Comparison of ENCODE assay signal across 10 cellular contexts in the genomic region with DNA sequence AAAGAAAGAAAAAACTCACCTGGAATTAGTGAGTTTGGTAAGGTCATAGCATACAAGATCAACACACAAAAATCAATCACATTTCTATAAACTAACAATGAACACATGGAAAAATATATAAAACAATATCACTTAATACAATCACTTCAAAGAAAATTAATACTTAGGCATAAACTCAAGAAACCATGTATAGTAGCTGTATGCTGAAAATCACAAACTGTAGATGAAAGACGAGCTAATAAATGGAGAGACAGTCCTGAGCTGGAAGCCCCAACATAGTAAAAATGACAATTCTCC.
A peak's percentile ranks its signal among the peaks of the same experiment; 100 is the strongest.
DNase-seq lines count a peak whose midpoint lies in the region; ATAC-seq, FAIRE-seq and TF ChIP-seq lines count a peak whose summit lies in the region.
"Had no signal": no experiment of that assay in that cellular context is flagged by ENCODE, and none has a peak within 500 bp of the region (broad histone marks: within the 10 kb centered on the region; RNA-seq: fewer than 3 reads in every experiment).

No MANE protein-coding gene starts in this region.

- H3K27me3 Mint-ChIP-seq in nephron (ENCODE audit: low read depth) = peaks cover 46% of the 10 kb centered on the region

- no peak overlapping the region for H2AFZ ChIP-seq in ACC112 (ENCODE audit: low read length, unreplicated experiment)
- no peak overlapping the region for H2AFZ ChIP-seq in K562 (ENCODE audit: low read depth, low read length)

- ATAC-seq in K562 = no peak

- H3K79me2 ChIP-seq in ACC112 (ENCODE audit: control insufficient read depth, insufficient read depth, low read length, unreplicated experiment) (peaks cover 27% of the 10 kb centered on the region), K562 (ENCODE audit: control insufficient read depth, insufficient read depth, low read length) (no peaks in the 10 kb centered on the region)

- peaks cover 35% of the 10 kb centered on the region for H3K4me1 Mint-ChIP-seq in nephron

- intact Hi-C loops in K562 (cut with micrococcal nuclease) = loop anchor here (5.0 to 10.0 kb wide), 3 partner anchors 116 to 269 kb away; partner anchors contain the start of gene RHEB

- no peaks in the 10 kb centered on the region for H3K9me1 ChIP-seq in K562 (ENCODE audit: control insufficient read depth, insufficient read depth, low read length)

- DNase-seq in HL-60 (ENCODE audit: low read depth in 1 of 2, low spot score in 1 of 2) (no peak), K562 (ENCODE audit: extremely low read depth in 1 of 4, low spot score in 3 of 4) (no peak), middle frontal gyrus (ENCODE audit: extremely low spot score, low spot score) (no peak), NCI-H510A treated with DMSO at 0.1 percent for 48 hours (lab: John Stamatoyannopoulos, UW) (no peak), T1000 (lab: John Stamatoyannopoulos, UW) (no peak), GM10248 (ENCODE audit: extremely low spot score) (no peak)
- DNase-seq: NCI-H1092, NCI-H748 treated with DMSO at 0.1 percent for 48 hours had no signal

- no peak for TF ChIP-seq CTCF in HL-60 (IDR thresholded peaks at IDR 0.05; ENCODE audit: insufficient read depth, low read length)
- TF ChIP-seq CTCF in K562 (IDR thresholded peaks at IDR 0.05 in 2 of 3, conservative IDR thresholded peaks at IDR 0.05 in 1 of 3; ENCODE audit: insufficient read depth in 2 of 3, low read depth in 1 of 3, low read length in 3 of 3) = no peak
- TF ChIP-seq CTCF in nephron (IDR thresholded peaks at IDR 0.05; ENCODE audit: unreplicated experiment in 3 of 3) = no peak
- TF ChIP-seq CTCF in GM10248 (IDR thresholded peaks at IDR 0.05; ENCODE audit: control extremely low read depth, extremely low read depth, low read depth, missing control alignments) = no peak

- TF ChIP-seq EP300 in K562 (IDR thresholded peaks at IDR 0.05; ENCODE audit: low read length) = no peak

- no peaks in the 10 kb centered on the region for H3K36me3 ChIP-seq in ACC112 (ENCODE audit: insufficient read depth, low read length)
- no peaks in the 10 kb centered on the region for H3K36me3 ChIP-seq in K562 (ENCODE audit: control insufficient read depth, insufficient read depth, low read length)

- POLR2A ChIA-PET in K562 (lab: Yijun Ruan, JAX) (interaction anchor here (0.5 to 1.3 kb wide), 6 partner anchors 9 to 1776 kb away, joined by 3 to 4 read pairs (median 4); no protein-coding TSS in a partner anchor), GM10248 (lab: Yijun Ruan, JAX) (no interaction called here)

- in situ Hi-C loops in K562 (cut with MboI) = no loop called here

- TF ChIP-seq POLR2A in K562 (conservative IDR thresholded peaks at IDR 0.05) = no peak

- H3K4me2 ChIP-seq in K562 (ENCODE audit: insufficient read depth, low read length) = no peak overlapping the region

- H3K4me3 Mint-ChIP-seq in nephron = peak overlapping the region; percentile 2 to 94 (median 35)

- H3K36me3 Mint-ChIP-seq in nephron (ENCODE audit: low read depth) = no peaks in the 10 kb centered on the region

- no peak for FAIRE-seq in K562 (lab: Jason Lieb, UNC)

- H3K9me3 ChIP-seq in K562 (replicated peaks; ENCODE audit: control insufficient read depth, insufficient read depth, low read depth, low read length) = no peaks in the 10 kb centered on the region

- H3K4me1 ChIP-seq in ACC112 (ENCODE audit: control insufficient read depth, insufficient read depth, low read length, unreplicated experiment) = peaks cover 20% of the 10 kb centered on the region
- H3K4me1 ChIP-seq in K562 (replicated peaks in 1 of 2; ENCODE audit: control insufficient read depth in 2 of 2, insufficient read depth in 2 of 2, low read length in 2 of 2) = peaks cover 6 to 15% of the 10 kb centered on the region in 2 experiments; a peak in 3 of 5 replicates

- H3K27ac Mint-ChIP-seq in nephron = no peak overlapping the region

- H3K27me3 ChIP-seq in ACC112 (ENCODE audit: insufficient read depth, low read length) (no peaks in the 10 kb centered on the region), HL-60 (ENCODE audit: insufficient read depth, poor library complexity, severe bottlenecking) (no peaks in the 10 kb centered on the region), K562 (ENCODE audit: control insufficient read depth in 2 of 2, insufficient read depth in 2 of 2, low read length in 2 of 2) (peaks cover 24 to 28% of the 10 kb centered on the region in 2 experiments)

- no peak overlapping the region for H3K9ac ChIP-seq in K562 (ENCODE audit: insufficient read depth in 1 of 2, low read depth in 2 of 2, low read length in 2 of 2)

- H3K9me3 Mint-ChIP-seq in nephron = peaks cover 10% of the 10 kb centered on the region

- BruUV-seq in K562 (replicated peaks; lab: Mats Ljungman, UMichigan) = no TSS peak

- H3K27ac ChIP-seq in ACC112 (ENCODE audit: low read depth, low read length) (peak overlapping the region; percentile 46), HL-60 (replicated peaks) (peak overlapping the region; percentile 70), K562 (ENCODE audit: extremely low read depth, low read depth, low read length) (no peak overlapping the region)

- TF ChIP-seq RAD21 in K562 (CRISPR knock-in tag; conservative IDR thresholded peaks at IDR 0.05 in 1 of 2, IDR thresholded peaks at IDR 0.05 in 1 of 2) = no peak

- peaks cover 5% of the 10 kb centered on the region for H4K20me1 ChIP-seq in K562 (replicated peaks; ENCODE audit: control insufficient read depth, insufficient read depth, low read length)

- CTCF ChIA-PET in K562 (lab: Yijun Ruan, JAX; ENCODE audit: low intra/inter-chr PET ratio) = no interaction called here
- CTCF ChIA-PET in GM10248 (lab: Yijun Ruan, JAX) = interaction anchor here (0.7 to 5.1 kb wide), 16 partner anchors 8 to 389 kb away, joined by 3 to 26 read pairs (median 5); no protein-coding TSS in a partner anchor

- 20% methylated on average over 1 of the region's 1 CpG for WGBS in K562 (ENCODE audit: insufficient coverage, low coverage, missing lambda C conversion rate)

- H3K4me3 ChIP-seq in ACC112 (ENCODE audit: low read depth, low read length) = no peak overlapping the region
- no peak overlapping the region for H3K4me3 ChIP-seq in HL-60 (replicated peaks; ENCODE audit: insufficient read depth, low read length)
- H3K4me3 ChIP-seq in K562 = no peak overlapping the region

TF ChIP-seq in K562, 482 proteins besides CTCF, POLR2A, EP300 and RAD21:
- TF ChIP-seq FOXJ3 (CRISPR knock-in tag; IDR thresholded peaks at IDR 0.05) = no peak
- TF ChIP-seq, protein P1, sequence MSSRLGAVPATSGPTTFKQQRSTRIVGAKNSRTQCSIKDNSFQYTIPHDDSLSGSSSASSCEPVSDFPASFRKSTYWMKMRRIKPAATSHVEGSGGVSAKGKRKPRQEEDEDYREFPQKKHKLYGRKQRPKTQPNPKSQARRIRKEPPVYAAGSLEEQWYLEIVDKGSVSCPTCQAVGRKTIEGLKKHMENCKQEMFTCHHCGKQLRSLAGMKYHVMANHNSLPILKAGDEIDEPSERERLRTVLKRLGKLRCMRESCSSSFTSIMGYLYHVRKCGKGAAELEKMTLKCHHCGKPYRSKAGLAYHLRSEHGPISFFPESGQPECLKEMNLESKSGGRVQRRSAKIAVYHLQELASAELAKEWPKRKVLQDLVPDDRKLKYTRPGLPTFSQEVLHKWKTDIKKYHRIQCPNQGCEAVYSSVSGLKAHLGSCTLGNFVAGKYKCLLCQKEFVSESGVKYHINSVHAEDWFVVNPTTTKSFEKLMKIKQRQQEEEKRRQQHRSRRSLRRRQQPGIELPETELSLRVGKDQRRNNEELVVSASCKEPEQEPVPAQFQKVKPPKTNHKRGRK (tag; IDR thresholded peaks at IDR 0.05) = peak; percentile 69
